In genomic region chr20:9392892-9393857, GRCh38 we compare ENCODE assay signal across 9 cellular contexts.
DNase-seq lines count a peak whose midpoint lies in the region; ATAC-seq, FAIRE-seq and TF ChIP-seq lines count a peak whose summit lies in the region.
"Had no signal": no experiment of that assay in that cellular context is flagged by ENCODE, and none has a peak within 500 bp of the region (broad histone marks: within the 10 kb centered on the region; RNA-seq: fewer than 3 reads in every experiment).

No MANE protein-coding gene starts in this region.

- H3K36me3 Mint-ChIP-seq in activated CD4-positive, alpha-beta T cell treated with anti-CD3 and anti-CD28 coated beads, Interleukin-2, amount 10 ng/mL, durations not matched to agents 24 days and 14 days (ENCODE audit: low read depth) = no peaks in the 10 kb centered on the region
- peaks cover 8% of the 10 kb centered on the region for H3K36me3 Mint-ChIP-seq in chondrocyte (ENCODE audit: low read depth)

- TF ChIP-seq CTCF in HL-60 (IDR thresholded peaks at IDR 0.05; ENCODE audit: insufficient read depth, low read length) = peak; percentile 76
- peak; percentile 92 for TF ChIP-seq CTCF in chondrocyte (IDR thresholded peaks at IDR 0.05)

- H3K27ac Mint-ChIP-seq in activated CD4-positive, alpha-beta T cell treated with anti-CD3 and anti-CD28 coated beads, Interleukin-2, amount 10 ng/mL, durations not matched to agents 24 days and 14 days = no peak overlapping the region
- no peak overlapping the region for H3K27ac Mint-ChIP-seq in chondrocyte (ENCODE audit: unreplicated experiment)

- intact Hi-C loops in activated CD4-positive, alpha-beta T cell treated with anti-CD3 and anti-CD28 coated beads, Interleukin-2, amount 10 ng/mL, durations not matched to agents 24 days and 14 days (cut with micrococcal nuclease) = no loop called here

- H3K27me3 Mint-ChIP-seq in activated CD4-positive, alpha-beta T cell treated with anti-CD3 and anti-CD28 coated beads, Interleukin-2, amount 10 ng/mL, durations not matched to agents 24 days and 14 days = no peaks in the 10 kb centered on the region
- H3K27me3 Mint-ChIP-seq in chondrocyte (ENCODE audit: low read depth) = no peaks in the 10 kb centered on the region
- H3K27me3 Mint-ChIP-seq: central memory CD8-positive, alpha-beta T cell had no signal

- DNase-seq in activated CD4-positive, alpha-beta T cell treated with anti-CD3 and anti-CD28 coated beads, Interleukin-2, amount 10 ng/mL, durations not matched to agents 24 days and 14 days = peak; percentile 49
- no peak for DNase-seq in activated CD4-positive, alpha-beta T cell treated with anti-CD3 and anti-CD28 coated beads, Interleukin-2, amount 50 U/mL, for 4 hours
- DNase-seq in HL-60 (ENCODE audit: low read depth in 1 of 2, low spot score in 1 of 2) (peak; percentile 38 to 50), NOMO-1 treated with DMSO at 0.1 percent for 48 hours (lab: John Stamatoyannopoulos, UW; ENCODE audit: unreplicated experiment) (peak; percentile 73), chondrocyte (ENCODE audit: low spot score) (no peak), left kidney (ENCODE audit: low read depth, low spot score) (peak; percentile 82), urothelium cell line (ENCODE audit: low spot score) (peak; percentile 83)

- no peak overlapping the region for H3K27ac ChIP-seq in HL-60 (replicated peaks)

- H3K9me3 Mint-ChIP-seq in activated CD4-positive, alpha-beta T cell treated with anti-CD3 and anti-CD28 coated beads, Interleukin-2, amount 10 ng/mL, durations not matched to agents 24 days and 14 days = no peaks in the 10 kb centered on the region
- no peaks in the 10 kb centered on the region for H3K9me3 Mint-ChIP-seq in chondrocyte (ENCODE audit: low read depth)
- H3K9me3 Mint-ChIP-seq: central memory CD8-positive, alpha-beta T cell had no signal

- no peaks in the 10 kb centered on the region for H3K4me1 Mint-ChIP-seq in activated CD4-positive, alpha-beta T cell treated with anti-CD3 and anti-CD28 coated beads, Interleukin-2, amount 10 ng/mL, durations not matched to agents 24 days and 14 days
- peaks cover 18% of the 10 kb centered on the region for H3K4me1 Mint-ChIP-seq in chondrocyte (ENCODE audit: low read depth)

- peaks cover 2% of the 10 kb centered on the region for H3K27me3 ChIP-seq in HL-60 (ENCODE audit: insufficient read depth, poor library complexity, severe bottlenecking)

- no peak for FAIRE-seq in urothelium cell line (lab: Jason Lieb, UNC)

- no peak overlapping the region for H3K4me3 ChIP-seq in HL-60 (replicated peaks; ENCODE audit: insufficient read depth, low read length)

- ATAC-seq in GM19397 (IDR thresholded peaks at IDR 0.05; ENCODE audit: unreplicated experiment) = no peak

- no peak overlapping the region for H3K4me3 Mint-ChIP-seq in activated CD4-positive, alpha-beta T cell treated with anti-CD3 and anti-CD28 coated beads, Interleukin-2, amount 10 ng/mL, durations not matched to agents 24 days and 14 days
- H3K4me3 Mint-ChIP-seq in chondrocyte (ENCODE audit: unreplicated experiment) = no peak overlapping the region
- H3K4me3 Mint-ChIP-seq: central memory CD8-positive, alpha-beta T cell had no signal

Comparison
In these comparisons a context has a peak if more than half of its experiments do, and no peak if none do; other contexts are left out.
1. DNase-seq: peak in activated CD4-positive, alpha-beta T cell treated with anti-CD3 and anti-CD28 coated beads, Interleukin-2, amount 10 ng/mL, durations not matched to agents 24 days and 14 days (single experiment), HL-60 (2 of 2), NOMO-1 treated with DMSO at 0.1 percent for 48 hours (single experiment), left kidney (single experiment) and urothelium cell line (single experiment); none in activated CD4-positive, alpha-beta T cell treated with anti-CD3 and anti-CD28 coated beads, Interleukin-2, amount 50 U/mL, for 4 hours (0 of 2) and chondrocyte (single experiment).